ENCODE assay signal across 1 cellular context in genomic region chr2:28333606-28334526, GRCh38.
TF ChIP-seq lines count a peak whose summit lies in the region.

No MANE protein-coding gene starts in this region.

TF ChIP-seq in liver, 16 proteins besides CTCF, POLR2A, EP300 and RAD21 (continued from another document):
- peak; percentile 68 for TF ChIP-seq MAX (IDR thresholded peaks at IDR 0.05)
- TF ChIP-seq EGR1 (IDR thresholded peaks at IDR 0.05; ENCODE audit: low read depth in 2 of 2) = peak in 1 of 2 donors; percentile 29
- TF ChIP-seq, protein P1, sequence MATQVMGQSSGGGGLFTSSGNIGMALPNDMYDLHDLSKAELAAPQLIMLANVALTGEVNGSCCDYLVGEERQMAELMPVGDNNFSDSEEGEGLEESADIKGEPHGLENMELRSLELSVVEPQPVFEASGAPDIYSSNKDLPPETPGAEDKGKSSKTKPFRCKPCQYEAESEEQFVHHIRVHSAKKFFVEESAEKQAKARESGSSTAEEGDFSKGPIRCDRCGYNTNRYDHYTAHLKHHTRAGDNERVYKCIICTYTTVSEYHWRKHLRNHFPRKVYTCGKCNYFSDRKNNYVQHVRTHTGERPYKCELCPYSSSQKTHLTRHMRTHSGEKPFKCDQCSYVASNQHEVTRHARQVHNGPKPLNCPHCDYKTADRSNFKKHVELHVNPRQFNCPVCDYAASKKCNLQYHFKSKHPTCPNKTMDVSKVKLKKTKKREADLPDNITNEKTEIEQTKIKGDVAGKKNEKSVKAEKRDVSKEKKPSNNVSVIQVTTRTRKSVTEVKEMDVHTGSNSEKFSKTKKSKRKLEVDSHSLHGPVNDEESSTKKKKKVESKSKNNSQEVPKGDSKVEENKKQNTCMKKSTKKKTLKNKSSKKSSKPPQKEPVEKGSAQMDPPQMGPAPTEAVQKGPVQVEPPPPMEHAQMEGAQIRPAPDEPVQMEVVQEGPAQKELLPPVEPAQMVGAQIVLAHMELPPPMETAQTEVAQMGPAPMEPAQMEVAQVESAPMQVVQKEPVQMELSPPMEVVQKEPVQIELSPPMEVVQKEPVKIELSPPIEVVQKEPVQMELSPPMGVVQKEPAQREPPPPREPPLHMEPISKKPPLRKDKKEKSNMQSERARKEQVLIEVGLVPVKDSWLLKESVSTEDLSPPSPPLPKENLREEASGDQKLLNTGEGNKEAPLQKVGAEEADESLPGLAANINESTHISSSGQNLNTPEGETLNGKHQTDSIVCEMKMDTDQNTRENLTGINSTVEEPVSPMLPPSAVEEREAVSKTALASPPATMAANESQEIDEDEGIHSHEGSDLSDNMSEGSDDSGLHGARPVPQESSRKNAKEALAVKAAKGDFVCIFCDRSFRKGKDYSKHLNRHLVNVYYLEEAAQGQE (IDR thresholded peaks at IDR 0.05) = peak; percentile 42
- TF ChIP-seq TAF1 (conservative IDR thresholded peaks at IDR 0.05) = no peak
- TF ChIP-seq HNF4A (conservative IDR thresholded peaks at IDR 0.05) = peak; percentile 60 to 73
- TF ChIP-seq HNF4G (IDR thresholded peaks at IDR 0.05) = no peak
- TF ChIP-seq ATF3 (IDR thresholded peaks at IDR 0.05) = no peak
- peak; percentile 56 for TF ChIP-seq YY1 (IDR thresholded peaks at IDR 0.05)
TF ChIP-seq in liver: peak in this region for 8.
